In genomic region chr2:38097611-38098350, GRCh38 we compare ENCODE assay signal across 13 cellular contexts. TPM values are rescaled to one million over a fixed set of nuclear protein-coding genes. Genes with fewer than 3 reads are reported as not detected.
DNase-seq lines count a peak whose midpoint lies in the region; ATAC-seq and TF ChIP-seq lines count a peak whose summit lies in the region.
"Had no signal": no experiment of that assay in that cellular context is flagged by ENCODE, and none has a peak within 500 bp of the region (broad histone marks: within the 10 kb centered on the region; RNA-seq: fewer than 3 reads in every experiment).

No MANE protein-coding gene starts in this region.

- no peak overlapping the region for H2BK15ac ChIP-seq in mesenchymal stem cell (ENCODE audit: low read depth, poor library complexity, severe bottlenecking)

- DNase-seq in SK-N-SH (no peak), MCF 10A (ENCODE audit: unreplicated experiment) (no peak), mesenchymal stem cell (peak; percentile 68), SW 1271 (lab: John Stamatoyannopoulos, UW) (no peak), foreskin fibroblast (no peak)
- DNase-seq: effector CD8-positive, alpha-beta T cell; EL; NCI-H1417; small intestine had no signal

- ATAC-seq in SK-N-SH treated with all-trans-retinoic acid at 6 μM for 48 hours (peak; percentile 50), GM19397 (IDR thresholded peaks at IDR 0.05; ENCODE audit: unreplicated experiment) (no peak)

- peak overlapping the region; percentile 92 for H2AK5ac ChIP-seq in mesenchymal stem cell (ENCODE audit: low read length, severe bottlenecking)

- H3K4me2 ChIP-seq in SK-N-SH (no peak overlapping the region), mesenchymal stem cell (ENCODE audit: low read length, poor library complexity, severe bottlenecking) (peak overlapping the region; percentile 63)

- H3K4me1 Mint-ChIP-seq in MCF 10A (ENCODE audit: insufficient read depth, unreplicated experiment) = peaks cover 44% of the 10 kb centered on the region

- H3K79me1 ChIP-seq in mesenchymal stem cell (replicated peaks; ENCODE audit: low read length, poor library complexity, severe bottlenecking) = peaks cover 4% of the 10 kb centered on the region

- H3K23ac ChIP-seq in mesenchymal stem cell (ENCODE audit: low read length in 2 of 2) = no peak overlapping the region

- H2BK120ac ChIP-seq in mesenchymal stem cell (ENCODE audit: low read depth, low read length) = peak overlapping the region; percentile 56

- H3K14ac ChIP-seq in mesenchymal stem cell (ENCODE audit: low read length in 2 of 2) = no peak overlapping the region

- no peaks in the 10 kb centered on the region for H3K36me3 Mint-ChIP-seq in MCF 10A (ENCODE audit: insufficient read depth, unreplicated experiment)

- H2AFZ ChIP-seq in SK-N-SH (ENCODE audit: low read depth) = no peak overlapping the region
- H2AFZ ChIP-seq in mesenchymal stem cell (ENCODE audit: low read depth, low read length) = no peak overlapping the region

- no peak overlapping the region for H4K8ac ChIP-seq in mesenchymal stem cell (ENCODE audit: low read length)

- TF ChIP-seq RAD21 in SK-N-SH (IDR thresholded peaks at IDR 0.05; ENCODE audit: low read length) = no peak

- H3K27me3 Mint-ChIP-seq in MCF 10A (ENCODE audit: insufficient read depth, unreplicated experiment) = no peaks in the 10 kb centered on the region

- intact Hi-C loops in MCF 10A (cut with micrococcal nuclease) = loop anchor here (2.0 kb wide), 1 partner anchor 21 kb away; the partner anchor contains the start of gene CYP1B1

- H3K9ac ChIP-seq in SK-N-SH = no peak overlapping the region
- peak overlapping the region; percentile 89 for H3K9ac ChIP-seq in mesenchymal stem cell (ENCODE audit: low read length)

- POLR2A ChIA-PET in SK-N-SH (lab: Yijun Ruan, JAX) = no interaction called here
- POLR2A ChIA-PET in MCF 10A (lab: Yijun Ruan, JAX) = interaction anchor here (0.8 to 8.7 kb wide), 4 partner anchors 10 to 141 kb away, joined by 5 to 100 read pairs (median 46); partner anchors contain the start of gene CYP1B1

- H4K20me1 ChIP-seq in SK-N-SH (ENCODE audit: insufficient read depth) = no peaks in the 10 kb centered on the region

- no peak for TF ChIP-seq CTCF in SK-N-SH (IDR thresholded peaks at IDR 0.05)
- no peak for TF ChIP-seq CTCF in MCF 10A (IDR thresholded peaks at IDR 0.05; ENCODE audit: unreplicated experiment)
- no peak for TF ChIP-seq CTCF in foreskin fibroblast (IDR thresholded peaks at IDR 0.05; ENCODE audit: low read depth, low read length)

- H3K27ac ChIP-seq in SK-N-SH (ENCODE audit: low read depth in 2 of 2, low read length in 1 of 2) = no peak overlapping the region
- peak overlapping the region; percentile 98 for H3K27ac ChIP-seq in mesenchymal stem cell (ENCODE audit: low read length, poor library complexity, severe bottlenecking)
- H3K27ac ChIP-seq in thymus (ENCODE audit: low read depth) = peak overlapping the region; percentile 61
- H3K27ac ChIP-seq: 22Rv1 had no signal

- peak overlapping the region; percentile 91 for H2BK5ac ChIP-seq in mesenchymal stem cell (ENCODE audit: low read depth, low read length, poor library complexity, severe bottlenecking)

- BruUV-seq in MCF 10A (replicated peaks; lab: Mats Ljungman, UMichigan) = no TSS peak

- peak overlapping the region; percentile 3 for H3K4me3 Mint-ChIP-seq in MCF 10A (ENCODE audit: unreplicated experiment)

- peak overlapping the region; percentile 20 to 88 for H3K4ac ChIP-seq in mesenchymal stem cell (ENCODE audit: low read depth in 1 of 2, low read length in 2 of 2)

- H3K9me2 ChIP-seq in SK-N-SH = no peaks in the 10 kb centered on the region

- peak overlapping the region; percentile 63 to 91 for H2BK12ac ChIP-seq in mesenchymal stem cell (ENCODE audit: low read length in 2 of 2)

- H3K4me1 ChIP-seq in SK-N-SH (ENCODE audit: control insufficient read depth in 1 of 2, insufficient read depth in 2 of 2, low read depth in 1 of 2, low read length in 1 of 2) (peaks cover 0 to 30% of the 10 kb centered on the region in 2 experiments; a peak in 2 of 4 replicates), mesenchymal stem cell (ENCODE audit: control insufficient read depth, insufficient read depth, low read depth, low read length) (peaks cover 17% of the 10 kb centered on the region), thymus (ENCODE audit: control insufficient read depth, insufficient read depth, low read length) (no peaks in the 10 kb centered on the region)

- H3K4me3 ChIP-seq in SK-N-SH (ENCODE audit: low read depth in 2 of 2, low read length in 1 of 2) = no peak overlapping the region
- peak overlapping the region in 1 of 2 experiments; percentile 60 for H3K4me3 ChIP-seq in mesenchymal stem cell (ENCODE audit: insufficient read depth in 1 of 2, low read depth in 1 of 2, low read length in 2 of 2)
- H3K4me3 ChIP-seq in thymus (ENCODE audit: low read length) = no peak overlapping the region
- no peak overlapping the region for H3K4me3 ChIP-seq in foreskin fibroblast (ENCODE audit: low read depth in 1 of 2, low read length in 2 of 2)

- H3F3A ChIP-seq in SK-N-SH (replicated peaks; ENCODE audit: insufficient read depth) = no peaks in the 10 kb centered on the region

- H3K9me3 ChIP-seq in SK-N-SH (no peaks in the 10 kb centered on the region), mesenchymal stem cell (ENCODE audit: control insufficient read depth, low read length) (peaks cover 3% of the 10 kb centered on the region), thymus (ENCODE audit: control insufficient read depth) (no peaks in the 10 kb centered on the region)

- CTCF ChIA-PET in SK-N-SH (lab: Yijun Ruan, JAX) (interaction anchor here (1.0 to 1.4 kb wide), 3 partner anchors 18 to 22 kb away, joined by 3 to 8 read pairs (median 4); partner anchors contain the start of gene CYP1B1), MCF 10A (lab: Yijun Ruan, JAX) (interaction anchor here (0.9 to 1.5 kb wide), 2 partner anchors 12 to 81 kb away, joined by 4 read pairs; no protein-coding TSS in a partner anchor)

- peak overlapping the region; percentile 52 for H3K27ac Mint-ChIP-seq in MCF 10A (ENCODE audit: low read depth, unreplicated experiment)

- H3K79me2 ChIP-seq in SK-N-SH (ENCODE audit: insufficient read depth) = no peaks in the 10 kb centered on the region

- no peak for TF ChIP-seq EP300 in SK-N-SH (IDR thresholded peaks at IDR 0.05; ENCODE audit: borderline replicate concordance in 1 of 2, low read depth in 1 of 2, low read length in 1 of 2)

- H3K27me3 ChIP-seq in SK-N-SH (ENCODE audit: insufficient read depth) (no peaks in the 10 kb centered on the region), mesenchymal stem cell (ENCODE audit: control insufficient read depth in 1 of 2, insufficient read depth in 1 of 2, low read length in 2 of 2) (no peaks in the 10 kb centered on the region), thymus (ENCODE audit: control insufficient read depth, insufficient read depth) (peaks cover 22% of the 10 kb centered on the region)

- WGBS in SK-N-SH (ENCODE audit: low lambda C conversion rate) = 67% methylated on average over 5 of the region's 5 CpGs
- 21% methylated on average over 5 of the region's 5 CpGs for WGBS in mesenchymal stem cell
- WGBS in thymus = 81% methylated on average over 5 of the region's 5 CpGs

- no peaks in the 10 kb centered on the region for H3K9me3 Mint-ChIP-seq in MCF 10A (ENCODE audit: unreplicated experiment)

- H3K36me3 ChIP-seq in SK-N-SH (replicated peaks in 1 of 2; ENCODE audit: control insufficient read depth in 1 of 2, insufficient read depth in 2 of 2, low read length in 1 of 2) (no peaks in the 10 kb centered on the region), mesenchymal stem cell (ENCODE audit: control insufficient read depth in 1 of 2, insufficient read depth in 2 of 2, low read depth in 1 of 2, low read length in 2 of 2) (no peaks in the 10 kb centered on the region), thymus (ENCODE audit: control insufficient read depth, insufficient read depth) (no peaks in the 10 kb centered on the region)

- H4K91ac ChIP-seq in mesenchymal stem cell (ENCODE audit: low read length) = no peak overlapping the region

- H3K18ac ChIP-seq in mesenchymal stem cell (ENCODE audit: low read depth in 1 of 2, low read length in 2 of 2) = peak overlapping the region; percentile 37 to 67

TF ChIP-seq in SK-N-SH treated with all-trans-retinoic acid at 6 μM for 48 hours, 23 proteins besides CTCF, POLR2A, EP300 and RAD21 (continues in another document):
- TF ChIP-seq OSR1 (CRISPR knock-in tag; IDR thresholded peaks at IDR 0.05) (no peak), BACH2 (CRISPR knock-in tag; IDR thresholded peaks at IDR 0.05; ENCODE audit: borderline replicate concordance) (no peak), ZNF70 (CRISPR knock-in tag; IDR thresholded peaks at IDR 0.05) (no peak), ZFP3 (CRISPR knock-in tag; IDR thresholded peaks at IDR 0.05) (no peak), ZFP30 (CRISPR knock-in tag; IDR thresholded peaks at IDR 0.05) (no peak), PPARA (CRISPR knock-in tag; IDR thresholded peaks at IDR 0.05; ENCODE audit: borderline replicate concordance) (no peak), ZC3H10 (CRISPR knock-in tag; IDR thresholded peaks at IDR 0.05) (no peak), ARNTL (CRISPR knock-in tag; IDR thresholded peaks at IDR 0.05; ENCODE audit: borderline replicate concordance, low read depth) (no peak), CSDC2 (CRISPR knock-in tag; IDR thresholded peaks at IDR 0.05) (no peak)

TF ChIP-seq in SK-N-SH, 30 proteins besides CTCF, POLR2A, EP300 and RAD21 (continues in another document):
- TF ChIP-seq TCF12 (IDR thresholded peaks at IDR 0.05) (no peak), GATA2 (CRISPR knock-in tag; IDR thresholded peaks at IDR 0.05) (no peak), CHD2 (IDR thresholded peaks at IDR 0.05; ENCODE audit: low read length, partially characterized antibody) (no peak)

RNA-seq across cellular contexts. Expression of gene CYP1B1, which starts 21.8 kb away (rescaled TPM):
- polyA plus RNA-seq in SK-N-SH (2012; rRNA removed) (0.08 and 0.20 TPM in 2 replicates), thymus (40.8 TPM)
- polyA plus RNA-seq in SK-N-SH (2012; cell fraction: cytosol; rRNA removed) = 0.10 and 0.12 TPM in 2 replicates
- polyA plus RNA-seq in SK-N-SH (2012; cell fraction: nucleus; rRNA removed) = 0.06 and 0.18 TPM in 2 replicates
- 37.2 and 53.3 TPM in 2 replicates for total RNA-seq in MCF 10A (2022)
- 32.4 TPM for polyA plus RNA-seq in mesenchymal stem cell (2013, experiment 1 of 2)
- 33.1 TPM for polyA plus RNA-seq in mesenchymal stem cell (2013, experiment 2 of 2)

Comparison
In these comparisons a context has a peak if more than half of its experiments do, and no peak if none do; other contexts are left out.
1. H3K27ac ChIP-seq: peak in mesenchymal stem cell (single experiment) and thymus (single experiment); none in SK-N-SH (0 of 2).
2. RNA of gene CYP1B1, which starts 21.8 kb away (polyA plus RNA-seq): 40.8 TPM in thymus (single experiment); 0.06 to 0.20 TPM in SK-N-SH; every median in the first group is over 10 times any median in the second.